ENCODE assay signal across 8 cellular contexts in genomic region chr19:49151339-49152217, GRCh38. TPM values are rescaled to one million over a fixed set of nuclear protein-coding genes. Genes with fewer than 3 reads are reported as not detected.
A peak's percentile ranks its signal among the peaks of the same experiment; 100 is the strongest.
DNase-seq lines count a peak whose midpoint lies in the region; ATAC-seq and TF ChIP-seq lines count a peak whose summit lies in the region.

No MANE protein-coding gene starts in this region.

- intact Hi-C loops in esophagus squamous epithelium (cut with DNase I) (no loop called here), natural killer cell (cut with micrococcal nuclease) (no loop called here)

- no peak for TF ChIP-seq POLR2A in esophagus squamous epithelium (IDR thresholded peaks at IDR 0.05)

- peak overlapping the region; percentile 69 to 86 (median 84) for H3K27ac ChIP-seq in esophagus squamous epithelium

- no peaks in the 10 kb centered on the region for H3K36me3 Mint-ChIP-seq in natural killer cell

- DNase-seq in SIG-M5 treated with dmso at 0.1 percent for 504 hours (lab: John Stamatoyannopoulos, UW; ENCODE audit: unreplicated experiment): peak; percentile 47
- DNase-seq in SIG-M5 (lab: John Stamatoyannopoulos, UW): no peak
- peak; percentile 58 for DNase-seq in NCI-H146 treated with DMSO at 0.1 percent for 48 hours (lab: John Stamatoyannopoulos, UW; ENCODE audit: unreplicated experiment)
- peak; percentile 71 for DNase-seq in activated CD4-positive, alpha-beta T cell treated with anti-CD3 and anti-CD28 coated beads for 48 hours
- no peak for DNase-seq in esophagus squamous epithelium (lab: John Stamatoyannopoulos, UW)
- DNase-seq in natural killer cell: peak; percentile 41
- DNase-seq in omental fat pad (ENCODE audit: low spot score): no peak

- H3K27me3 Mint-ChIP-seq in natural killer cell (ENCODE audit: low read depth in 2 of 2): peaks cover 19 to 58% of the 10 kb centered on the region in 2 donors

- H3K36me3 ChIP-seq in esophagus squamous epithelium: no peaks in the 10 kb centered on the region

- H3K4me3 ChIP-seq in esophagus squamous epithelium: peak overlapping the region in 3 of 4 donors; percentile 64 to 70 (median 64)

- WGBS in esophagus squamous epithelium, 2 donors: 6 to 16% methylated on average over 27 of the region's 42 CpGs

- ATAC-seq in natural killer cell: peak in 1 of 3 donors; percentile 31
- ATAC-seq in GM21447 (IDR thresholded peaks at IDR 0.05; ENCODE audit: unreplicated experiment): no peak
- no peak for ATAC-seq in omental fat pad (ENCODE audit: low FRiP score)

- H3K4me1 Mint-ChIP-seq in natural killer cell: peaks cover 20 to 48% of the 10 kb centered on the region in 2 donors

- peaks cover 0 to 10% (median 0%) of the 10 kb centered on the region in 4 donors for H3K27me3 ChIP-seq in esophagus squamous epithelium

- H3K27ac Mint-ChIP-seq in natural killer cell: no peak overlapping the region

- TF ChIP-seq CTCF in esophagus squamous epithelium (IDR thresholded peaks at IDR 0.05): no peak
- no peak for TF ChIP-seq CTCF in natural killer cell (IDR thresholded peaks at IDR 0.05)
- TF ChIP-seq CTCF in omental fat pad (IDR thresholded peaks at IDR 0.05): no peak

- peak overlapping the region; percentile 70 for H3K4me3 Mint-ChIP-seq in natural killer cell

- no peaks in the 10 kb centered on the region for H3K9me3 ChIP-seq in esophagus squamous epithelium

- H3K9me3 Mint-ChIP-seq in natural killer cell: no peaks in the 10 kb centered on the region

- H3K4me1 ChIP-seq in esophagus squamous epithelium: peaks cover 25 to 45% (median 27%) of the 10 kb centered on the region in 3 donors

RNA-seq across cellular contexts. Expression of gene HRC, which starts 3.6 kb away (rescaled TPM):
- total RNA-seq in esophagus squamous epithelium (1 to 10 TPM in 1 of 4 donors, under 1 TPM in 3; 0.13 to 1.1 (median 0.38) TPM), natural killer cell (not detected), omental fat pad (10 to 100 TPM in 1 of 4 donors, 1 to 10 TPM in 1, under 1 TPM in 2; 0.74 to 13.1 (median 1.7) TPM)

RNA-seq across cellular contexts. Expression of gene TRPM4, which starts 6.0 kb away (rescaled TPM):
- total RNA-seq in esophagus squamous epithelium (10 to 100 TPM in 3 of 4 donors, 1 to 10 TPM in 1; 7.6 to 28.9 (median 18.0) TPM), natural killer cell (under 1 TPM in 1 of 3 donors, not detected in 2; 0.20 TPM), omental fat pad (10 to 100 TPM in 2 of 4 donors, 1 to 10 TPM in 2; 7.2 to 26.0 (median 10.6) TPM)

RNA-seq across cellular contexts. Expression of gene PPFIA3, which starts 32.2 kb away (rescaled TPM):
- total RNA-seq in esophagus squamous epithelium (10 to 100 TPM; 10.9 to 20.9 (median 13.8) TPM), natural killer cell (1 to 10 TPM; 5.3 to 5.5 (median 5.3) TPM), omental fat pad (10 to 100 TPM in 1 of 4 donors, 1 to 10 TPM in 3; 1.6 to 11.2 (median 4.1) TPM)

RNA-seq across cellular contexts. Expression of gene C19orf73, which starts 32.6 kb away (rescaled TPM):
- total RNA-seq in esophagus squamous epithelium (1 to 10 TPM; 2.1 to 7.4 (median 4.7) TPM), natural killer cell (1 to 10 TPM; 2.3 to 2.7 (median 2.7) TPM), omental fat pad (1 to 10 TPM; 1.6 to 3.5 (median 2.9) TPM)

RNA-seq across cellular contexts. Expression of gene LIN7B, which starts 37.4 kb away (rescaled TPM):
- 10 to 100 TPM in 2 of 4 donors, 1 to 10 TPM in 2; 5.7 to 14.1 (median 10.1) TPM for total RNA-seq in esophagus squamous epithelium
- total RNA-seq in natural killer cell: 1 to 10 TPM; 6.2 to 8.8 (median 6.5) TPM
- total RNA-seq in omental fat pad: 1 to 10 TPM in 3 of 4 donors, not detected in 1; 3.7 to 9.0 (median 3.9) TPM

Comparison
In these comparisons a context has a peak if more than half of its experiments do, and no peak if none do; other contexts are left out.
1. DNase-seq: peak in SIG-M5 treated with dmso at 0.1 percent for 504 hours (single experiment), NCI-H146 treated with DMSO at 0.1 percent for 48 hours (single experiment), activated CD4-positive, alpha-beta T cell treated with anti-CD3 and anti-CD28 coated beads for 48 hours (single experiment) and natural killer cell (single experiment); none in SIG-M5 (single experiment), esophagus squamous epithelium (single experiment) and omental fat pad (single experiment).
2. RNA of gene TRPM4, which starts 6.0 kb away (total RNA-seq): 7.6 to 28.9 TPM in esophagus squamous epithelium and 7.2 to 26.0 TPM in omental fat pad; 0.20 TPM in natural killer cell; every median in the first group is over 4 times any median in the second.